In genomic region chr15:88269371-88270062, GRCh38 we compare ENCODE assay signal across 30 cellular contexts. TPM values are rescaled to one million over a fixed set of nuclear protein-coding genes. Genes with fewer than 3 reads are reported as not detected.
"Had no signal": no experiment of that assay in that cellular context is flagged by ENCODE, and none has a peak within 500 bp of the region (broad histone marks: within the 10 kb centered on the region; RNA-seq: fewer than 3 reads in every experiment).

No MANE protein-coding gene starts in this region.

- H3K4me1 ChIP-seq: adrenal gland, body of pancreas, esophagus muscularis mucosa, foreskin keratinocyte, gastrocnemius medialis had no signal

- H3K9me3 ChIP-seq: adrenal gland, body of pancreas, esophagus muscularis mucosa, gastrocnemius medialis, heart left ventricle had no signal

- H3K27me3 ChIP-seq: adrenal gland, body of pancreas, foreskin keratinocyte, gastrocnemius medialis had no signal

- ATAC-seq: activated CD4-positive, alpha-beta T cell treated with anti-CD3 and anti-CD28 coated beads for 36 hours; activated CD8-positive, alpha-beta memory T cell treated with anti-CD3 and anti-CD28 coated beads, Interleukin-2, amount 10 ng/mL, durations not matched to agents 7 days and 5 days; activated CD8-positive, alpha-beta T cell treated with anti-CD3 and anti-CD28 coated beads, Interleukin-2, amount 10 ng/mL, durations not matched to agents 7 days and 5 days; activated naive CD8-positive, alpha-beta T cell treated with anti-CD3 and anti-CD28 coated beads, Interleukin-2, amount 50 U/mL, for 24 hours; body of pancreas; effector memory CD8-positive, alpha-beta T cell; foreskin keratinocyte; gastrocnemius medialis; heart left ventricle had no signal

- DNase-seq: activated CD4-positive, alpha-beta memory T cell treated with anti-CD3 and anti-CD28 coated beads for 36 hours; activated CD4-positive, alpha-beta T cell treated with anti-CD3 and anti-CD28 coated beads for 36 hours; activated CD4-positive, alpha-beta T cell treated with anti-CD3 and anti-CD28 coated beads, Interleukin-2, amount 10 ng/mL, durations not matched to agents 24 days and 14 days; activated CD4-positive, CD25-positive, alpha-beta regulatory T cell; activated CD4-positive, CD25-positive, alpha-beta regulatory T cell treated with anti-CD3 and anti-CD28 coated beads, Interleukin-2, amount 50 U/mL, for 72 hours; activated CD8-positive, alpha-beta memory T cell treated with anti-CD3 and anti-CD28 coated beads, Interleukin-2, amount 10 ng/mL, durations not matched to agents 7 days and 5 days; activated CD8-positive, alpha-beta memory T cell treated with anti-CD3 and anti-CD28 coated beads, Interleukin-2, amount 50 U/mL, for 4 hours; activated CD8-positive, alpha-beta T cell treated with anti-CD3 and anti-CD28 coated beads, Interleukin-2, amount 10 ng/mL, durations not matched to agents 7 days and 5 days; activated effector memory CD4-positive, alpha-beta T cell treated with anti-CD3 and anti-CD28 coated beads, Interleukin-2, amount 50 U/mL, for 16 hours; activated naive CD4-positive, alpha-beta T cell treated with anti-CD3 and anti-CD28 coated beads for 36 hours; activated naive CD8-positive, alpha-beta T cell treated with anti-CD3 and anti-CD28 coated beads for 36 hours; activated naive CD8-positive, alpha-beta T cell treated with anti-CD3 and anti-CD28 coated beads, Interleukin-2, amount 50 U/mL, for 24 hours; activated T-cell treated with anti-CD3 and anti-CD28 coated beads, Interleukin-2, amount 50 U/mL, for 1 hour; activated T-cell treated with anti-CD3 and anti-CD28 coated beads, Interleukin-2, amount 50 U/mL, for 48 hours; adrenal gland; aorta; body of pancreas; cortex of kidney; dermis blood vessel endothelial cell; effector CD4-positive, alpha-beta T cell; effector memory CD8-positive, alpha-beta T cell; erythroblast; foreskin keratinocyte; gastrocnemius medialis; glutamatergic neuron; heart left ventricle; T-helper 2 cell had no signal

- H3K36me3 ChIP-seq: adrenal gland, esophagus muscularis mucosa, gastrocnemius medialis, heart left ventricle had no signal

- H3K27ac ChIP-seq: adrenal gland, body of pancreas, esophagus muscularis mucosa, foreskin keratinocyte, gastrocnemius medialis, heart left ventricle had no signal

- FAIRE-seq: colon had no signal

- H3K4me3 ChIP-seq: adrenal gland, body of pancreas, esophagus muscularis mucosa, gastrocnemius medialis, heart left ventricle had no signal

RNA-seq across cellular contexts. Expression of gene NTRK3, which starts 13.0 kb away (rescaled TPM):
- total RNA-seq: activated CD8-positive, alpha-beta memory T cell treated with anti-CD3 and anti-CD28 coated beads for 36 hours; activated CD8-positive, alpha-beta memory T cell treated with anti-CD3 and anti-CD28 coated beads, Interleukin-2, amount 10 ng/mL, durations not matched to agents 7 days and 5 days; activated CD8-positive, alpha-beta T cell treated with anti-CD3 and anti-CD28 coated beads, Interleukin-2, amount 10 ng/mL, durations not matched to agents 7 days and 5 days; activated naive CD8-positive, alpha-beta T cell treated with anti-CD3 and anti-CD28 coated beads for 36 hours; foreskin keratinocyte had no signal
- polyA plus RNA-seq: foreskin keratinocyte had no signal
